ENCODE assay signal across 17 cellular contexts in genomic region chr19:19599190-19599535, GRCh38. TPM values are rescaled to one million over a fixed set of nuclear protein-coding genes. Genes with fewer than 3 reads are reported as not detected.
A peak's percentile ranks its signal among the peaks of the same experiment; 100 is the strongest.
DNase-seq lines count a peak whose midpoint lies in the region; ATAC-seq and TF ChIP-seq lines count a peak whose summit lies in the region.
"Had no signal": no experiment of that assay in that cellular context is flagged by ENCODE, and none has a peak within 500 bp of the region (broad histone marks: within the 10 kb centered on the region; RNA-seq: fewer than 3 reads in every experiment).

No MANE protein-coding gene starts in this region.

- H3K9me3 Mint-ChIP-seq in activated CD4-positive, alpha-beta T cell treated with anti-CD3 and anti-CD28 coated beads, Interleukin-2, amount 10 ng/mL, durations not matched to agents 24 days and 14 days, result no peaks in the 10 kb centered on the region
- H3K9me3 Mint-ChIP-seq: brain had no signal

- ATAC-seq in GM21526 (IDR thresholded peaks at IDR 0.05; ENCODE audit: low FRiP score, unreplicated experiment), result no peak
- ATAC-seq: HepG2, Panc1 had no signal

- H3K36me3 Mint-ChIP-seq in activated CD4-positive, alpha-beta T cell treated with anti-CD3 and anti-CD28 coated beads, Interleukin-2, amount 10 ng/mL, durations not matched to agents 24 days and 14 days (ENCODE audit: low read depth), result peaks cover 35% of the 10 kb centered on the region

- peak overlapping the region; percentile 35 to 84 for H3K27ac ChIP-seq in esophagus (ENCODE audit: low read depth in 2 of 2, low read length in 1 of 2)
- H3K27ac ChIP-seq in stomach, result peak overlapping the region; percentile 25 to 72 (median 55)
- H3K27ac ChIP-seq: tibial artery had no signal

- H3K27ac Mint-ChIP-seq in activated CD4-positive, alpha-beta T cell treated with anti-CD3 and anti-CD28 coated beads, Interleukin-2, amount 10 ng/mL, durations not matched to agents 24 days and 14 days, result peak overlapping the region; percentile 96

- H3K9me3 ChIP-seq in esophagus (ENCODE audit: control insufficient read depth in 2 of 2, insufficient read depth in 1 of 2, low read depth in 1 of 2, low read length in 1 of 2) (no peaks in the 10 kb centered on the region), stomach (no peaks in the 10 kb centered on the region)
- H3K9me3 ChIP-seq: tibial artery had no signal

- H3K4me3 ChIP-seq in esophagus (ENCODE audit: low read depth in 1 of 2, low read length in 2 of 2) (no peak overlapping the region), stomach (no peak overlapping the region)
- H3K4me3 ChIP-seq: tibial artery had no signal

- intact Hi-C loops in activated CD4-positive, alpha-beta T cell treated with anti-CD3 and anti-CD28 coated beads, Interleukin-2, amount 10 ng/mL, durations not matched to agents 24 days and 14 days (cut with micrococcal nuclease), result loop anchor here (2.0 to 10.0 kb wide), 5 partner anchors 44 to 1426 kb away; partner anchors contain the start of genes GMIP, ZNF101, ZNF253 and ZNF430
- intact Hi-C loops in stomach (cut with DNase I; ENCODE audit: low total_unique reads), result no loop called here

- in situ Hi-C loops in G401 (cut with HindIII; ENCODE audit: low sequenced_read_pairs), result no loop called here

- no peak for TF ChIP-seq EP300 in stomach (IDR thresholded peaks at IDR 0.05)

- no peaks in the 10 kb centered on the region for H3K27me3 ChIP-seq in esophagus (ENCODE audit: control insufficient read depth in 1 of 2, insufficient read depth in 2 of 2, low read length in 2 of 2)
- no peaks in the 10 kb centered on the region for H3K27me3 ChIP-seq in stomach
- H3K27me3 ChIP-seq: tibial artery had no signal

- H3K4me1 Mint-ChIP-seq in activated CD4-positive, alpha-beta T cell treated with anti-CD3 and anti-CD28 coated beads, Interleukin-2, amount 10 ng/mL, durations not matched to agents 24 days and 14 days, result peaks cover 65% of the 10 kb centered on the region

- no peak for TF ChIP-seq CTCF in stomach (IDR thresholded peaks at IDR 0.05)

- H3K36me3 ChIP-seq in esophagus (ENCODE audit: control insufficient read depth in 2 of 2, insufficient read depth in 2 of 2, low read length in 1 of 2), result no peaks in the 10 kb centered on the region
- H3K36me3 ChIP-seq in stomach, result no peaks in the 10 kb centered on the region
- H3K36me3 ChIP-seq: tibial artery had no signal

- no peaks in the 10 kb centered on the region for H3K27me3 Mint-ChIP-seq in activated CD4-positive, alpha-beta T cell treated with anti-CD3 and anti-CD28 coated beads, Interleukin-2, amount 10 ng/mL, durations not matched to agents 24 days and 14 days
- H3K27me3 Mint-ChIP-seq: brain had no signal

- H3K4me1 ChIP-seq in esophagus (ENCODE audit: control insufficient read depth in 2 of 2, insufficient read depth in 2 of 2, low read length in 1 of 2) (peaks cover 2 to 5% of the 10 kb centered on the region in 2 donors), stomach (peaks cover 0 to 31% (median 22%) of the 10 kb centered on the region in 4 donors)
- H3K4me1 ChIP-seq: tibial artery had no signal

- no peak for TF ChIP-seq POLR2A in stomach (IDR thresholded peaks at IDR 0.05)

- H3K4me3 Mint-ChIP-seq in activated CD4-positive, alpha-beta T cell treated with anti-CD3 and anti-CD28 coated beads, Interleukin-2, amount 10 ng/mL, durations not matched to agents 24 days and 14 days, result peak overlapping the region; percentile 82
- H3K4me3 Mint-ChIP-seq: brain had no signal

- DNase-seq in activated CD4-positive, alpha-beta T cell treated with anti-CD3 and anti-CD28 coated beads for 4 hours, result peak; percentile 39 to 45
- DNase-seq in activated CD4-positive, alpha-beta T cell treated with anti-CD3 and anti-CD28 coated beads, Interleukin-2, amount 50 U/mL, for 1 hour, result no peak
- no peak for DNase-seq in activated CD4-positive, alpha-beta T cell treated with anti-CD3 and anti-CD28 coated beads, Interleukin-2, amount 10 ng/mL, durations not matched to agents 24 days and 14 days
- DNase-seq in stomach, result no peak
- DNase-seq in G401 (ENCODE audit: low spot score), result no peak
- no peak for DNase-seq in C1 segment of cervical spinal cord (lab: John Stamatoyannopoulos, UW)
- DNase-seq: NCI-H1105, NCI-H226, retina, T1000, tibial artery had no signal

- 74 to 78% methylated on average over 8 of the region's 8 CpGs for WGBS in esophagus, 2 donors
- WGBS in stomach, 5 donors, result 80 to 89% (median 85%) methylated on average over 8 of the region's 8 CpGs

RNA-seq across cellular contexts. Expression of gene PBX4, which starts 19.3 kb away (rescaled TPM):
- 19.2 and 20.5 TPM in 2 replicates for total RNA-seq in activated CD4-positive, alpha-beta T cell treated with anti-CD3 and anti-CD28 coated beads, Interleukin-2, amount 10 ng/mL, durations not matched to agents 24 days and 14 days
- polyA plus RNA-seq in esophagus, result 1 to 10 TPM; 1.4 to 3.9 TPM
- 10 to 100 TPM in 2 of 5 donors, 1 to 10 TPM in 2, not detected in 1; 2.0 to 60.7 (median 17.5) TPM for total RNA-seq in stomach
- 1 to 10 TPM; 2.9 to 4.9 (median 2.9) TPM for polyA plus RNA-seq in stomach
- 2.2 and 7.7 TPM in 2 replicates for total RNA-seq in G401 (2014; rRNA removed; shearing (Covaris generic))
- total RNA-seq: glomerular endothelial cell, HepG2 had no signal
- polyA plus RNA-seq: HepG2 had no signal

RNA-seq across cellular contexts. Expression of gene LPAR2, which starts 28.9 kb away (rescaled TPM):
- total RNA-seq in activated CD4-positive, alpha-beta T cell treated with anti-CD3 and anti-CD28 coated beads, Interleukin-2, amount 10 ng/mL, durations not matched to agents 24 days and 14 days, result 21.9 and 23.9 TPM in 2 replicates
- polyA plus RNA-seq in esophagus, result 10 to 100 TPM in 1 of 2 donors, 1 to 10 TPM in 1; 8.3 to 10.3 TPM
- 100 to 1,000 TPM in 1 of 5 donors, 10 to 100 TPM in 2, 1 to 10 TPM in 2; 4.1 to 156 (median 25.9) TPM for total RNA-seq in stomach
- polyA plus RNA-seq in stomach, result 10 to 100 TPM; 14.4 to 23.0 (median 15.0) TPM
- 5.6 and 6.3 TPM in 2 replicates for total RNA-seq in G401 (2014; rRNA removed; shearing (Covaris generic))

RNA-seq across cellular contexts. Expression of gene GMIP, which starts 44.3 kb away (rescaled TPM):
- total RNA-seq in activated CD4-positive, alpha-beta T cell treated with anti-CD3 and anti-CD28 coated beads, Interleukin-2, amount 10 ng/mL, durations not matched to agents 24 days and 14 days, result 56.1 and 61.2 TPM in 2 replicates
- polyA plus RNA-seq in esophagus (10 to 100 TPM in 1 of 2 donors, 1 to 10 TPM in 1; 6.3 to 10.5 TPM), stomach (10 to 100 TPM in 2 of 3 donors, 1 to 10 TPM in 1; 5.2 to 11.9 (median 10.3) TPM)
- 10 to 100 TPM in 4 of 5 donors, 1 to 10 TPM in 1; 5.3 to 96.2 (median 35.0) TPM for total RNA-seq in stomach
- total RNA-seq in G401 (2014; rRNA removed; shearing (Covaris generic)), result 5.8 and 21.8 TPM in 2 replicates

Comparison
In these comparisons a context has a peak if more than half of its experiments do, and no peak if none do; other contexts are left out.
1. DNase-seq: peak in activated CD4-positive, alpha-beta T cell treated with anti-CD3 and anti-CD28 coated beads for 4 hours (2 of 2); none in activated CD4-positive, alpha-beta T cell treated with anti-CD3 and anti-CD28 coated beads, Interleukin-2, amount 50 U/mL, for 1 hour (single experiment), activated CD4-positive, alpha-beta T cell treated with anti-CD3 and anti-CD28 coated beads, Interleukin-2, amount 10 ng/mL, durations not matched to agents 24 days and 14 days (single experiment), stomach (single experiment), G401 (single experiment) and C1 segment of cervical spinal cord (0 of 14).